Comparison of ENCODE assay signal across 23 cellular contexts in the genomic region with DNA sequence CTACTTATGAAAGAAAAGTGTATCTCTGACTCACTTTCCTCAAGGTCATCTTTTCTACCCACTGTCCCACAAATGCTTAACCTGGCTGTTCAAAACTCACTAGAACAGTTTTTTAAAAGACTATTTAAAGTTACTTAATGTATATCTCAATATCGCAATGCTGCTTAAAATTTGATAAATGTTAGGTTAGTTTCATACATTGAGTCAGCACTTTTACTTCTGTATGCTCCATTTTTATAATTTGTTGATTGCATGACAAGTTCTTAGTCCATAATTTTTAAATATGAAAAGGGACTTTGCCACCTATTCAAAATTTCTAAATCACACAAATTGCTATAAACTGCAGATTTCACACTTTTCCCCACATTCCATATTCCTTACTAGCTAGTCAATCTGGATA.
"Had no signal": no experiment of that assay in that cellular context is flagged by ENCODE, and none has a peak within 500 bp of the region (broad histone marks: within the 10 kb centered on the region; RNA-seq: fewer than 3 reads in every experiment).

No MANE protein-coding gene starts in this region.

- H2AFZ ChIP-seq: PC-9 had no signal

- H3K4me1 ChIP-seq: Peyer's patch, SJCRH30 had no signal

- H3K9me3 ChIP-seq: Peyer's patch, SJCRH30 had no signal

- H3K4me2 ChIP-seq: PC-9 had no signal

- H3K27me3 ChIP-seq: Peyer's patch had no signal

- H3K27ac ChIP-seq: PC-9, Peyer's patch, SJCRH30 had no signal

- H3K36me3 ChIP-seq: Peyer's patch, SJCRH30 had no signal

- DNase-seq: Karpas-422, KG1, MM.1S, NCI-H1092 treated with DMSO at 0.1 percent for 48 hours, NCI-H1436, NCI-H187, NCI-H2029, NCI-H2081 treated with DMSO at 0.1 percent for 48 hours, NCI-H2171, NCI-H226, NCI-H446, NCI-H510A, NCI-H524 treated with DMSO at 0.1 percent for 48 hours, NCI-H69, NCI-H774, OCI-M1, PC-9, Peyer's patch, SHP77 treated with DMSO at 0.1 percent for 48 hours, SJCRH30, T-helper 1 cell had no signal

- H3K4me3 ChIP-seq: PC-9, Peyer's patch, SJCRH30 had no signal

- ATAC-seq: Right ventricle myocardium inferior, SK-N-SH treated with all-trans-retinoic acid at 6 μM for 48 hours had no signal
